ENCODE assay signal across 1 cellular context in the genomic region with DNA sequence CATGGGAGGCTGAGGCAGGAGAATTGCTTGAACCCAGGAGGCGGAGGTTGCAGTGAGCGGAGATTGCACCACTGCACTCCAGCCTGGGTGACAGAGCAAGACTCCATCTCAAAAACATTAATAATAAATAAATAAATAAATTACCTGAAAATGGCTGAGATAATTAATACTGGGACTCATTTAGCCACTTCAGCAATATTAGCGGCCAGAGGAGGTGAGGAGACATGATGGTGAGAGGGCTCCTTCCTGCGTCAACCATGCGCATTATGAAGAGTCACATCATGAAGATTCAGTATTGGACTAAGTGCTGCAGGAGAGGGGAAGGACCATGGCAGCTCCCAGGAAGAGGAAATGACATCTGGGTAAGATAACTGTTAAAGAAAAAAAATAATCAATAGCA.
TF ChIP-seq lines count a peak whose summit lies in the region.

No MANE protein-coding gene starts in this region.

TF ChIP-seq in K562, 482 proteins besides CTCF, POLR2A, EP300 and RAD21:
- TF ChIP-seq ZNF316 (IDR thresholded peaks at IDR 0.05) (peak; percentile 23; the same call in 1 of the 2 replicates), PRMT5 (CRISPR knock-in tag; IDR thresholded peaks at IDR 0.05) (no peak), SRSF1 (IDR thresholded peaks at IDR 0.05; ENCODE audit: low read depth, low read length) (no peak)
